Comparison of ENCODE assay signal across 8 cellular contexts in genomic region chrX:19990519-19991349, GRCh38. TPM values are rescaled to one million over a fixed set of nuclear protein-coding genes. Genes with fewer than 3 reads are reported as not detected.
DNase-seq lines count a peak whose midpoint lies in the region; ATAC-seq and TF ChIP-seq lines count a peak whose summit lies in the region.

Gene BCLAF3, minus strand, starts transcription at chrX:19991061. Its CDS starts 20,797 bp downstream, at chrX:19970264.

- H3K9ac ChIP-seq in OCI-LY3 (ENCODE audit: low read length): peak within 1 kb of the TSS; percentile 64

- H3K27ac ChIP-seq in OCI-LY3 (ENCODE audit: low read length): no peak within 1 kb of the TSS

- no peaks in the 10 kb centered on the region for H3K27me3 ChIP-seq in OCI-LY3 (ENCODE audit: low read depth, low read length)

- peak within 1 kb of the TSS; percentile 86 for H2AFZ ChIP-seq in OCI-LY3 (ENCODE audit: low read depth, low read length)

- no peaks in the 10 kb centered on the region for H3K9me3 ChIP-seq in OCI-LY3 (ENCODE audit: insufficient read depth, low read length)

- no peaks in the 10 kb centered on the region for H4K20me1 ChIP-seq in OCI-LY3 (ENCODE audit: insufficient read depth, low read length)

- H3K36me3 ChIP-seq in OCI-LY3 (replicated peaks; ENCODE audit: low read depth, low read length): no peaks in the 10 kb centered on the region

- ATAC-seq in GM21526 (IDR thresholded peaks at IDR 0.05; ENCODE audit: low FRiP score, unreplicated experiment): peak; percentile 85
- ATAC-seq in esophagus mucosa: peak; percentile 100

- H3K4me2 ChIP-seq in OCI-LY3 (ENCODE audit: low read length): peak within 1 kb of the TSS; percentile 89

- DNase-seq in DMS153 (lab: John Stamatoyannopoulos, UW): peak; percentile 71
- peak; percentile 71 for DNase-seq in HuH-7 (ENCODE audit: low spot score)
- peak; percentile 83 for DNase-seq in activated T-cell treated with anti-CD3 and anti-CD28 coated beads, Interleukin-2, amount 50 U/mL, for 1 hour
- DNase-seq in myocyte (ENCODE audit: low read depth): peak; percentile 87
- peak; percentile 69 to 83 for DNase-seq in stimulated activated CD8-positive, alpha-beta memory T cell treated with anti-CD3 and anti-CD28 coated beads, Interleukin-7, amount 100 ng/mL, for 4 hours (ENCODE audit: low read depth in 2 of 2)

- 0 out of 2 replicates have a peak, but pooled peaks cover 3% of the 10 kb centered on the region for H3K79me2 ChIP-seq in OCI-LY3 (ENCODE audit: low read length)

- peak; percentile 81 for TF ChIP-seq CTCF in OCI-LY3 (IDR thresholded peaks at IDR 0.05; ENCODE audit: low read depth, low read length)

- peaks cover 12% of the 10 kb centered on the region for H3K4me1 ChIP-seq in OCI-LY3 (ENCODE audit: low read length)

- H3K4me3 ChIP-seq in OCI-LY3 (ENCODE audit: low read length): peak within 1 kb of the TSS; percentile 91

RNA-seq across cellular contexts. Expression of gene BCLAF3, which starts in this region (rescaled TPM):
- total RNA-seq in esophagus mucosa (5.2 TPM), myocyte (2.6 and 4.2 TPM in 2 replicates)
- polyA plus RNA-seq in myocyte (2012): 2.6 TPM
